Comparison of ENCODE assay signal across 6 cellular contexts in genomic region chr15:83335542-83335941, GRCh38. TPM values are rescaled to one million over a fixed set of nuclear protein-coding genes. Genes with fewer than 3 reads are reported as not detected.
"Had no signal": no experiment of that assay in that cellular context is flagged by ENCODE, and none has a peak within 500 bp of the region (broad histone marks: within the 10 kb centered on the region; RNA-seq: fewer than 3 reads in every experiment).

No MANE protein-coding gene starts in this region.

RNA-seq across cellular contexts. Expression of gene BNC1, which starts 51.1 kb away (rescaled TPM):
- total RNA-seq: OCI-LY7, Peyer's patch, SJCRH30, SK-MEL-5, T-cell had no signal
- polyA plus RNA-seq: SK-N-SH had no signal
